Comparison of ENCODE assay signal across 9 cellular contexts in genomic region chr14:33839193-33840076, GRCh38.
A peak's percentile ranks its signal among the peaks of the same experiment; 100 is the strongest.
DNase-seq lines count a peak whose midpoint lies in the region; ATAC-seq, FAIRE-seq and TF ChIP-seq lines count a peak whose summit lies in the region.
"Had no signal": no experiment of that assay in that cellular context is flagged by ENCODE, and none has a peak within 500 bp of the region (broad histone marks: within the 10 kb centered on the region; RNA-seq: fewer than 3 reads in every experiment).

No MANE protein-coding gene starts in this region.

- ATAC-seq in GM18498 (IDR thresholded peaks at IDR 0.05; ENCODE audit: unreplicated experiment) (peak; percentile 62), T-cell (replicated peaks in 1 of 4) (peak; percentile 39 to 67 (median 52)), K562 (peak; percentile 79), GM18861 (IDR thresholded peaks at IDR 0.05; ENCODE audit: unreplicated experiment) (no peak)

- H3K4me1 Mint-ChIP-seq in T-cell (peaks cover 6 to 8% (median 7%) of the 10 kb centered on the region in 3 donors), immature natural killer cell (no peaks in the 10 kb centered on the region)

- H3K27me3 ChIP-seq in AG04450 (ENCODE audit: control insufficient read depth, insufficient read depth, low read length) (no peaks in the 10 kb centered on the region), K562 (ENCODE audit: control insufficient read depth in 2 of 2, insufficient read depth in 2 of 2, low read length in 2 of 2) (no peaks in the 10 kb centered on the region)

- no peaks in the 10 kb centered on the region for H3K9me3 Mint-ChIP-seq in T-cell
- peaks cover 0 to 2% (median 0%) of the 10 kb centered on the region in 6 donors for H3K9me3 Mint-ChIP-seq in immature natural killer cell

- peak; percentile 40 for FAIRE-seq in K562 (lab: Jason Lieb, UNC)
- FAIRE-seq: islet of Langerhans had no signal

- H3K4me3 Mint-ChIP-seq in T-cell (no peak overlapping the region), immature natural killer cell (no peak overlapping the region)

- CTCF ChIA-PET in AG04450 (lab: Charles Lee): interaction anchor here (0.6 to 6.3 kb wide), 24 partner anchors 9 to 1973 kb away, joined by 3 to 40 read pairs (median 5); no protein-coding TSS in a partner anchor
- CTCF ChIA-PET in T-cell (lab: Charles Lee): interaction anchor here (0.6 to 2.9 kb wide), 11 partner anchors 8 to 485 kb away, joined by 3 to 11 read pairs (median 5); no protein-coding TSS in a partner anchor
- CTCF ChIA-PET in K562 (lab: Yijun Ruan, JAX; ENCODE audit: low intra/inter-chr PET ratio): interaction anchor here (1.2 kb wide), 1 partner anchor 260 kb away, joined by 8 read pairs; no protein-coding TSS in a partner anchor

- POLR2A ChIA-PET in AG04450 (lab: Yijun Ruan, JAX): no interaction called here
- POLR2A ChIA-PET in T-cell (lab: Charles Lee): no interaction called here
- POLR2A ChIA-PET in K562 (lab: Yijun Ruan, JAX): no interaction called here

- H4K20me1 ChIP-seq in K562 (replicated peaks; ENCODE audit: control insufficient read depth, insufficient read depth, low read length): no peaks in the 10 kb centered on the region

- no peaks in the 10 kb centered on the region for H3K9me3 ChIP-seq in AG04450 (ENCODE audit: control insufficient read depth, insufficient read depth, low read length)
- no peaks in the 10 kb centered on the region for H3K9me3 ChIP-seq in K562 (replicated peaks; ENCODE audit: control insufficient read depth, insufficient read depth, low read depth, low read length)

- H3K4me2 ChIP-seq in K562 (ENCODE audit: insufficient read depth, low read length): no peak overlapping the region

- H3K36me3 ChIP-seq in K562 (ENCODE audit: control insufficient read depth, insufficient read depth, low read length): no peaks in the 10 kb centered on the region

- H3K27ac Mint-ChIP-seq in T-cell (no peak overlapping the region), immature natural killer cell (no peak overlapping the region)

- TF ChIP-seq EP300 in K562 (IDR thresholded peaks at IDR 0.05; ENCODE audit: low read length): no peak

- H3K9ac ChIP-seq in K562 (ENCODE audit: insufficient read depth in 1 of 2, low read depth in 2 of 2, low read length in 2 of 2): no peak overlapping the region

- no peak for DNase-seq in AG04450 (ENCODE audit: low read depth, low spot score)
- peak; percentile 17 for DNase-seq in NCI-H1048 (lab: John Stamatoyannopoulos, UW)
- peak in 28 of 34 experiments; percentile 2 to 51 (median 29) for DNase-seq in T-cell
- peak; percentile 43 to 67 (median 52) for DNase-seq in K562 (ENCODE audit: extremely low read depth in 1 of 4, low spot score in 3 of 4)
- DNase-seq in immature natural killer cell: peak; percentile 25 to 33 (median 32)
- DNase-seq in stimulated activated CD4-positive, alpha-beta T cell treated with anti-CD3 and anti-CD28 coated beads, Interleukin-2, amount 100 ng/mL, for 24 hours: peak; percentile 55 to 58

- no peak overlapping the region for H2AFZ ChIP-seq in K562 (ENCODE audit: low read depth, low read length)

- H3K4me3 ChIP-seq in AG04450 (ENCODE audit: low read depth, low read length): no peak overlapping the region
- no peak overlapping the region for H3K4me3 ChIP-seq in K562

- intact Hi-C loops in K562 (cut with micrococcal nuclease): loop anchor here (1.0 to 10.0 kb wide), 3 partner anchors 259 to 465 kb away; no protein-coding TSS in a partner anchor

- no peaks in the 10 kb centered on the region for H3K79me2 ChIP-seq in K562 (ENCODE audit: control insufficient read depth, insufficient read depth, low read length)

- H3K4me1 ChIP-seq in K562 (replicated peaks in 1 of 2; ENCODE audit: control insufficient read depth in 2 of 2, insufficient read depth in 2 of 2, low read length in 2 of 2): peaks cover 5 to 25% of the 10 kb centered on the region in 2 experiments; a peak in 4 of 5 replicates

- TF ChIP-seq CTCF in AG04450 (IDR thresholded peaks at IDR 0.05; ENCODE audit: low read depth, low read length) (peak; percentile 75), K562 (IDR thresholded peaks at IDR 0.05 in 2 of 3, conservative IDR thresholded peaks at IDR 0.05 in 1 of 3; ENCODE audit: insufficient read depth in 2 of 3, low read depth in 1 of 3, low read length in 3 of 3) (peak; percentile 63 to 80 (median 66))

- H3K27ac ChIP-seq in AG04450 (ENCODE audit: low read depth, low read length): no peak overlapping the region
- H3K27ac ChIP-seq in K562 (ENCODE audit: extremely low read depth, low read depth, low read length): no peak overlapping the region

- H3K9me1 ChIP-seq in K562 (ENCODE audit: control insufficient read depth, insufficient read depth, low read length): no peaks in the 10 kb centered on the region

- in situ Hi-C loops in K562 (cut with MboI): loop anchor here (10.0 kb wide), 2 partner anchors 255 to 385 kb away; no protein-coding TSS in a partner anchor

- H3K27me3 Mint-ChIP-seq in T-cell (no peaks in the 10 kb centered on the region), immature natural killer cell (ENCODE audit: low read depth in 3 of 3) (peaks cover 0 to 2% (median 0%) of the 10 kb centered on the region in 3 donors)

- WGBS in K562 (ENCODE audit: insufficient coverage, low coverage, missing lambda C conversion rate): 64% methylated on average over 8 of the region's 16 CpGs

- TF ChIP-seq RAD21 in K562 (CRISPR knock-in tag; conservative IDR thresholded peaks at IDR 0.05 in 1 of 2, IDR thresholded peaks at IDR 0.05 in 1 of 2): peak; percentile 66 to 77

- no peak for TF ChIP-seq POLR2A in K562 (conservative IDR thresholded peaks at IDR 0.05)

- H3K36me3 Mint-ChIP-seq in T-cell (no peaks in the 10 kb centered on the region), immature natural killer cell (no peaks in the 10 kb centered on the region)

- no TSS peak for BruUV-seq in K562 (replicated peaks; lab: Mats Ljungman, UMichigan)

TF ChIP-seq in K562, 482 proteins besides CTCF, POLR2A, EP300 and RAD21 (continues in another document):
- TF ChIP-seq ZC3H4 (CRISPR knock-in tag; IDR thresholded peaks at IDR 0.05; ENCODE audit: borderline replicate concordance) (no peak), FOXK2 (conservative IDR thresholded peaks at IDR 0.05 in 1 of 2, IDR thresholded peaks at IDR 0.05 in 1 of 2; ENCODE audit: low read depth in 2 of 2) (no peak), ZNF384 (IDR thresholded peaks at IDR 0.05; ENCODE audit: low read depth, low read length) (no peak), POLR3G (IDR thresholded peaks at IDR 0.05; ENCODE audit: extremely low read depth, insufficient read length, insufficient replicate concordance) (no peak), HDGF (IDR thresholded peaks at IDR 0.05) (no peak), KDM2B (CRISPR knock-in tag; IDR thresholded peaks at IDR 0.05) (no peak), ZNF785 (CRISPR knock-in tag; IDR thresholded peaks at IDR 0.05) (no peak), RBM22 (IDR thresholded peaks at IDR 0.05; ENCODE audit: low read depth, low read length, poor library complexity, severe bottlenecking) (no peak), ETV6 (IDR thresholded peaks at IDR 0.05; ENCODE audit: borderline replicate concordance in 1 of 2, low read depth in 2 of 2, low read length in 1 of 2) (no peak), ETV6 (CRISPR knock-in tag; IDR thresholded peaks at IDR 0.05; ENCODE audit: borderline replicate concordance) (no peak), ZNF134 (CRISPR knock-in tag; conservative IDR thresholded peaks at IDR 0.05) (no peak), ZNF717 (CRISPR knock-in tag; IDR thresholded peaks at IDR 0.05) (no peak), DNMT1 (IDR thresholded peaks at IDR 0.05) (no peak), SMC3 (conservative IDR thresholded peaks at IDR 0.05; ENCODE audit: insufficient read depth, low read depth, low read length) (peak; percentile 61), CBX8 (IDR thresholded peaks at IDR 0.05; ENCODE audit: borderline replicate concordance, extremely low read depth, low read depth, low read length, poor library complexity, severe bottlenecking) (no peak), SAFB (IDR thresholded peaks at IDR 0.05; ENCODE audit: borderline replicate concordance, low read depth, low read length) (0 out of 2 replicates have a peak, but pooled peaks have one; percentile 64), ZNF444 (CRISPR knock-in tag; IDR thresholded peaks at IDR 0.05) (no peak), DEAF1 (CRISPR knock-in tag; IDR thresholded peaks at IDR 0.05) (peak; percentile 39), THRAP3 (IDR thresholded peaks at IDR 0.05; ENCODE audit: borderline replicate concordance) (no peak), BACH1 (tag; IDR thresholded peaks at IDR 0.05) (no peak), LCOR (CRISPR knock-in tag; IDR thresholded peaks at IDR 0.05) (no peak), RAD51 (IDR thresholded peaks at IDR 0.05; ENCODE audit: borderline replicate concordance, low read depth) (no peak), NEUROD1 (IDR thresholded peaks at IDR 0.05; ENCODE audit: borderline replicate concordance, low read depth, low read length, partially characterized antibody) (no peak), ZNF121 (CRISPR knock-in tag; conservative IDR thresholded peaks at IDR 0.05) (no peak), TCFL5 (CRISPR knock-in tag; conservative IDR thresholded peaks at IDR 0.05) (no peak)
- TF ChIP-seq, protein P1, sequence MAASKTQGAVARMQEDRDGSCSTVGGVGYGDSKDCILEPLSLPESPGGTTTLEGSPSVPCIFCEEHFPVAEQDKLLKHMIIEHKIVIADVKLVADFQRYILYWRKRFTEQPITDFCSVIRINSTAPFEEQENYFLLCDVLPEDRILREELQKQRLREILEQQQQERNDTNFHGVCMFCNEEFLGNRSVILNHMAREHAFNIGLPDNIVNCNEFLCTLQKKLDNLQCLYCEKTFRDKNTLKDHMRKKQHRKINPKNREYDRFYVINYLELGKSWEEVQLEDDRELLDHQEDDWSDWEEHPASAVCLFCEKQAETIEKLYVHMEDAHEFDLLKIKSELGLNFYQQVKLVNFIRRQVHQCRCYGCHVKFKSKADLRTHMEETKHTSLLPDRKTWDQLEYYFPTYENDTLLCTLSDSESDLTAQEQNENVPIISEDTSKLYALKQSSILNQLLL (CRISPR knock-in tag; IDR thresholded peaks at IDR 0.05; ENCODE audit: borderline replicate concordance): no peak
